In genomic region chr3:104911376-104911775, GRCh38 we compare ENCODE assay signal across 16 cellular contexts.
"Had no signal": no experiment of that assay in that cellular context is flagged by ENCODE, and none has a peak within 500 bp of the region (broad histone marks: within the 10 kb centered on the region; RNA-seq: fewer than 3 reads in every experiment).

No MANE protein-coding gene starts in this region.

- H3K27me3 ChIP-seq: foreskin keratinocyte, sigmoid colon had no signal

- H3K4me3 ChIP-seq: lung, sigmoid colon had no signal

- H3K27ac ChIP-seq: foreskin keratinocyte, sigmoid colon had no signal

- H3K4me1 ChIP-seq: sigmoid colon had no signal

- ATAC-seq: activated naive CD4-positive, alpha-beta T cell treated with anti-CD3 and anti-CD28 coated beads, Interleukin-2, amount 50 U/mL, for 72 hours; foreskin keratinocyte; left colon; naive thymus-derived CD8-positive, alpha-beta T cell had no signal

- DNase-seq: activated effector memory CD4-positive, alpha-beta T cell treated with anti-CD3 and anti-CD28 coated beads, Interleukin-2, amount 50 U/mL, for 16 hours; activated T-cell treated with anti-CD3 and anti-CD28 coated beads, Interleukin-2, amount 50 U/mL, for 24 hours; amniotic stem cell; endodermal cell; erythroblast; foreskin keratinocyte; left colon; naive thymus-derived CD8-positive, alpha-beta T cell; occipital lobe; sigmoid colon; stimulated activated CD4-positive, alpha-beta T cell treated with anti-CD3 and anti-CD28 coated beads, Interleukin-2, amount 100 ng/mL, for 48 hours; stimulated activated naive CD4-positive, alpha-beta T cell treated with Interleukin-2 at 50 U/mL for 16 hours; T-helper 2 cell; trophoblast cell had no signal

- H3K36me3 ChIP-seq: sigmoid colon had no signal
